ENCODE assay signal across 1 cellular context in the genomic region with DNA sequence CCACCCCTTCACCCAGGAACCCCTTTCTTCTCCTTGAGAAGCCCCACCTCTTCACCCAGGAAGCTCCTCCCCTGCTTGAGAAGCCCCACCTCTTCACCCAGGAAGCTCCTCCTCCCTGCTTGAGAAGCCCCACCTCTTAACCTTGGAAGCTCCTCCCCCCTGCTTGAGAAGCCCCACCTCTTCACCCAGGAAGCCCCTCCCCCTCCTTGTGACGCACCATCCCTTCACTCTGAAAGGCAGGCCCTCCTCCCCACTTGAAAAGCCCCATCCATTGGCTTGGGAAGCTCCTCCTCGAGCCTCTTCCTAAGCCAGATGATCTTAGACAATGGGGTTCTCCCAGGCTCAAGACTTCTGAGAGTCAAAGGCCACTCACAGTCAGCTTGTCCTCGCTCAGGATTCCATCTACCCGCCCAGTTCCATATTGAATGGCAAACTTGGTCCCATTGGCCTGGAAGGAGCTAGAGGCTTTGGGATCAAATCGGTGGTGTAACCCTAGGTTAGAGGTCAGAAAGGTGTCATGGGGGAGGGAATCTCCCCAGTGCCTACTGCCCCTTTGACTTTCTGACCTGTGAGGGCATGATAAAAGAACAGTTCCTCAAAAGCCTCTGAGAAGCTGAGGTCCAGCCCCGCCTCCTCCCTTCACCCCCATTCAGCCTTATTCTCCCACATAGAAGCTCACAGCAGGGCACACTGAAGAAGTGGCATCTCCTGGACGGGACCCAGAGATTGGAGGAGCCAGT.
TF ChIP-seq lines count a peak whose summit lies in the region.

No MANE protein-coding gene starts in this region.

TF ChIP-seq in GM12878, 131 proteins besides CTCF, POLR2A, EP300 and RAD21:
- TF ChIP-seq, protein P1, sequence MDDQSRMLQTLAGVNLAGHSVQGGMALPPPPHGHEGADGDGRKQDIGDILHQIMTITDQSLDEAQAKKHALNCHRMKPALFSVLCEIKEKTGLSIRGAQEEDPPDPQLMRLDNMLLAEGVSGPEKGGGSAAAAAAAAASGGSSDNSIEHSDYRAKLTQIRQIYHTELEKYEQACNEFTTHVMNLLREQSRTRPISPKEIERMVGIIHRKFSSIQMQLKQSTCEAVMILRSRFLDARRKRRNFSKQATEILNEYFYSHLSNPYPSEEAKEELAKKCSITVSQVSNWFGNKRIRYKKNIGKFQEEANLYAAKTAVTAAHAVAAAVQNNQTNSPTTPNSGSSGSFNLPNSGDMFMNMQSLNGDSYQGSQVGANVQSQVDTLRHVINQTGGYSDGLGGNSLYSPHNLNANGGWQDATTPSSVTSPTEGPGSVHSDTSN (IDR thresholded peaks at IDR 0.05; ENCODE audit: insufficient replicate concordance, low read depth, low read length): no peak
- peak; percentile 97 for TF ChIP-seq NR2F1 (conservative IDR thresholded peaks at IDR 0.05)
- no peak for TF ChIP-seq ESRRA (IDR thresholded peaks at IDR 0.05; ENCODE audit: low read length)
- no peak for TF ChIP-seq KLF5 (IDR thresholded peaks at IDR 0.05; ENCODE audit: partially characterized antibody)
- TF ChIP-seq NR2C1 (IDR thresholded peaks at IDR 0.05): peak; percentile 77
- TF ChIP-seq SPI1 (IDR thresholded peaks at IDR 0.05; ENCODE audit: borderline replicate concordance, insufficient read depth, low read depth, low read length): peak; percentile 69
